ENCODE assay signal across 1 cellular context in genomic region chr1:18373882-18374493, GRCh38.
TF ChIP-seq lines count a peak whose summit lies in the region.

No MANE protein-coding gene starts in this region.

TF ChIP-seq in SK-N-SH treated with all-trans-retinoic acid at 6 μM for 48 hours, 23 proteins besides CTCF, POLR2A, EP300 and RAD21 (continued from another document):
- TF ChIP-seq CREB5 (CRISPR knock-in tag; IDR thresholded peaks at IDR 0.05; ENCODE audit: low read depth) (no peak), TOX (CRISPR knock-in tag; IDR thresholded peaks at IDR 0.05; ENCODE audit: borderline replicate concordance) (no peak), ZC3H10 (CRISPR knock-in tag; IDR thresholded peaks at IDR 0.05) (no peak), CSRNP3 (CRISPR knock-in tag; IDR thresholded peaks at IDR 0.05) (no peak), SNAI2 (CRISPR knock-in tag; IDR thresholded peaks at IDR 0.05) (no peak), PPARA (CRISPR knock-in tag; IDR thresholded peaks at IDR 0.05; ENCODE audit: borderline replicate concordance) (no peak), BACH2 (CRISPR knock-in tag; IDR thresholded peaks at IDR 0.05; ENCODE audit: borderline replicate concordance) (no peak), PATZ1 (CRISPR knock-in tag; IDR thresholded peaks at IDR 0.05; ENCODE audit: borderline replicate concordance) (no peak), ZNF565 (CRISPR knock-in tag; conservative IDR thresholded peaks at IDR 0.05; ENCODE audit: low read depth) (no peak), GLIS3 (CRISPR knock-in tag; IDR thresholded peaks at IDR 0.05) (no peak)
TF ChIP-seq in SK-N-SH treated with all-trans-retinoic acid at 6 μM for 48 hours: peak in this region for 0.
